In the genomic region with DNA sequence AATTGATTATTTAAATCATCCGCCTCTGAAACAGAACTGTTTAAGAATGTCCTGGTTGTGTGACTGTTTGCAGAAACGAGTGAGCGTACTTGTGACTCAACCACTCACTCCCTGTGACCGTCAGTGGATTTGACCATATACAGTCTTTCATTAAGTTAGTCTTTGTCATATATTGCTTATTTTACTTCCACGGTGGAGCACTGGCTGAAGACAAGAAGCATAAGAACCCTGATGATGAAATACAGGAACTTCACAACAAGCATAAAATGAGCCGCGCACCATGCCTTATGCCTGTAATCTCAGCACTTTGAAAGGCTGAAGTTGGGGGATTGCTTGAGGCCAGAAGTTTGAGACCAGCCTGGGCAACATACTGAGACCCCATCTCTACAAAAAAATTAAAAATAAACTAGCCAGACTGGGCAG, we compare ENCODE assay signal across 13 cellular contexts.
A peak's percentile ranks its signal among the peaks of the same experiment; 100 is the strongest.
DNase-seq lines count a peak whose midpoint lies in the region; ATAC-seq and TF ChIP-seq lines count a peak whose summit lies in the region.
"Had no signal": no experiment of that assay in that cellular context is flagged by ENCODE, and none has a peak within 500 bp of the region (broad histone marks: within the 10 kb centered on the region; RNA-seq: fewer than 3 reads in every experiment).

No MANE protein-coding gene starts in this region.

- H3K9me2 ChIP-seq in GM23338 (ENCODE audit: insufficient read depth) = 0 out of 2 replicates have a peak, but pooled peaks cover 6% of the 10 kb centered on the region

- H3K36me3 Mint-ChIP-seq in GM23338 (ENCODE audit: low read depth) = no peaks in the 10 kb centered on the region
- H3K36me3 Mint-ChIP-seq in T-helper 17 cell (ENCODE audit: low read depth) = no peaks in the 10 kb centered on the region

- H3K36me3 ChIP-seq in GM23338 (ENCODE audit: insufficient read depth) = no peaks in the 10 kb centered on the region

- no peaks in the 10 kb centered on the region for H3K4me1 ChIP-seq in GM23338 (ENCODE audit: insufficient read depth)

- no peaks in the 10 kb centered on the region for H3K9me3 Mint-ChIP-seq in GM23338
- H3K9me3 Mint-ChIP-seq: effector memory CD8-positive, alpha-beta T cell had no signal

- no peak overlapping the region for H3K4me2 ChIP-seq in GM23338

- H3K27ac ChIP-seq in GM23338 (ENCODE audit: low read depth) = no peak overlapping the region

- H3K9me3 ChIP-seq in T-helper 17 cell (ENCODE audit: control insufficient read depth, low read length, poor library complexity, severe bottlenecking) = no peaks in the 10 kb centered on the region

- peak; percentile 64 for DNase-seq in A172 (ENCODE audit: low spot score)
- no peak for DNase-seq in GM23338 (ENCODE audit: low spot score)
- DNase-seq in T-helper 17 cell = no peak
- DNase-seq in hepatic stellate cell (ENCODE audit: low spot score) = peak; percentile 79
- no peak for DNase-seq in sciatic nerve (ENCODE audit: low spot score)
- DNase-seq in SK-N-DZ (ENCODE audit: low spot score) = no peak
- DNase-seq: activated naive CD4-positive, alpha-beta T cell treated with Interleukin-2 at 50 U/mL for 16 hours; effector memory CD8-positive, alpha-beta T cell; islet precursor cell; KBM-7; NCI-H510A treated with DMSO at 0.1 percent for 48 hours had no signal

- no peak overlapping the region for H3K4me3 ChIP-seq in GM23338

- H4K20me1 ChIP-seq in GM23338 (replicated peaks; ENCODE audit: insufficient read depth) = no peaks in the 10 kb centered on the region

- H3F3A ChIP-seq in GM23338 (replicated peaks; ENCODE audit: low read depth) = no peaks in the 10 kb centered on the region

- H3K4me3 Mint-ChIP-seq in GM23338 (no peak overlapping the region), T-helper 17 cell (no peak overlapping the region)
- H3K4me3 Mint-ChIP-seq: effector memory CD8-positive, alpha-beta T cell had no signal

- intact Hi-C loops in sciatic nerve (cut with DNase I) = no loop called here

- H3K79me2 ChIP-seq in GM23338 (replicated peaks; ENCODE audit: insufficient read depth) = no peaks in the 10 kb centered on the region

- H3K27ac Mint-ChIP-seq in GM23338 (no peak overlapping the region; the same call in 1 of the 2 replicates), T-helper 17 cell (no peak overlapping the region)
- H3K27ac Mint-ChIP-seq: effector memory CD8-positive, alpha-beta T cell had no signal

- ATAC-seq in GM23338 (no peak), T-helper 17 cell (peak; percentile 25), sciatic nerve (no peak), GM21360 (IDR thresholded peaks at IDR 0.05; ENCODE audit: unreplicated experiment) (no peak), HG02678 (IDR thresholded peaks at IDR 0.05; ENCODE audit: unreplicated experiment) (no peak)
- ATAC-seq: effector memory CD8-positive, alpha-beta T cell had no signal

- H3K27me3 ChIP-seq in GM23338 (ENCODE audit: insufficient read depth) = no peaks in the 10 kb centered on the region

- H2AFZ ChIP-seq in GM23338 = 0 out of 2 replicates have a peak overlapping the region, but pooled peaks have one; percentile 47

- H3K27me3 Mint-ChIP-seq in GM23338 (ENCODE audit: insufficient read depth, low read depth, poor library complexity) (peaks cover 1% of the 10 kb centered on the region), T-helper 17 cell (no peaks in the 10 kb centered on the region)
- H3K27me3 Mint-ChIP-seq: effector memory CD8-positive, alpha-beta T cell had no signal

- H3K4me1 Mint-ChIP-seq in GM23338 (peaks cover 5% of the 10 kb centered on the region; the same call in 1 of the 3 replicates), T-helper 17 cell (peaks cover 3% of the 10 kb centered on the region)

- no peak for TF ChIP-seq CTCF in GM23338 (conservative IDR thresholded peaks at IDR 0.05; ENCODE audit: low read depth in 2 of 2)

TF ChIP-seq in GM23338, 12 proteins besides CTCF, POLR2A, EP300 and RAD21:
- TF ChIP-seq NANOG (IDR thresholded peaks at IDR 0.05; ENCODE audit: borderline replicate concordance) (no peak), CREB1 (CRISPR knock-in tag; IDR thresholded peaks at IDR 0.05; ENCODE audit: low read depth) (no peak), STAT1 (IDR thresholded peaks at IDR 0.05; ENCODE audit: unreplicated experiment) (no peak), EZH2 (IDR thresholded peaks at IDR 0.05; ENCODE audit: low read depth, unreplicated experiment) (no peak), JUNB (IDR thresholded peaks at IDR 0.05; ENCODE audit: unreplicated experiment) (no peak), ZNF331 (CRISPR knock-in tag; IDR thresholded peaks at IDR 0.05; ENCODE audit: low read depth) (no peak), ZNF114 (CRISPR knock-in tag; IDR thresholded peaks at IDR 0.05) (no peak), EZH2phosphoT487 (IDR thresholded peaks at IDR 0.05; ENCODE audit: unreplicated experiment) (no peak)
- TF ChIP-seq, protein P1, sequence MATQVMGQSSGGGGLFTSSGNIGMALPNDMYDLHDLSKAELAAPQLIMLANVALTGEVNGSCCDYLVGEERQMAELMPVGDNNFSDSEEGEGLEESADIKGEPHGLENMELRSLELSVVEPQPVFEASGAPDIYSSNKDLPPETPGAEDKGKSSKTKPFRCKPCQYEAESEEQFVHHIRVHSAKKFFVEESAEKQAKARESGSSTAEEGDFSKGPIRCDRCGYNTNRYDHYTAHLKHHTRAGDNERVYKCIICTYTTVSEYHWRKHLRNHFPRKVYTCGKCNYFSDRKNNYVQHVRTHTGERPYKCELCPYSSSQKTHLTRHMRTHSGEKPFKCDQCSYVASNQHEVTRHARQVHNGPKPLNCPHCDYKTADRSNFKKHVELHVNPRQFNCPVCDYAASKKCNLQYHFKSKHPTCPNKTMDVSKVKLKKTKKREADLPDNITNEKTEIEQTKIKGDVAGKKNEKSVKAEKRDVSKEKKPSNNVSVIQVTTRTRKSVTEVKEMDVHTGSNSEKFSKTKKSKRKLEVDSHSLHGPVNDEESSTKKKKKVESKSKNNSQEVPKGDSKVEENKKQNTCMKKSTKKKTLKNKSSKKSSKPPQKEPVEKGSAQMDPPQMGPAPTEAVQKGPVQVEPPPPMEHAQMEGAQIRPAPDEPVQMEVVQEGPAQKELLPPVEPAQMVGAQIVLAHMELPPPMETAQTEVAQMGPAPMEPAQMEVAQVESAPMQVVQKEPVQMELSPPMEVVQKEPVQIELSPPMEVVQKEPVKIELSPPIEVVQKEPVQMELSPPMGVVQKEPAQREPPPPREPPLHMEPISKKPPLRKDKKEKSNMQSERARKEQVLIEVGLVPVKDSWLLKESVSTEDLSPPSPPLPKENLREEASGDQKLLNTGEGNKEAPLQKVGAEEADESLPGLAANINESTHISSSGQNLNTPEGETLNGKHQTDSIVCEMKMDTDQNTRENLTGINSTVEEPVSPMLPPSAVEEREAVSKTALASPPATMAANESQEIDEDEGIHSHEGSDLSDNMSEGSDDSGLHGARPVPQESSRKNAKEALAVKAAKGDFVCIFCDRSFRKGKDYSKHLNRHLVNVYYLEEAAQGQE (IDR thresholded peaks at IDR 0.05; ENCODE audit: unreplicated experiment) = no peak
- TF ChIP-seq, protein P2, sequence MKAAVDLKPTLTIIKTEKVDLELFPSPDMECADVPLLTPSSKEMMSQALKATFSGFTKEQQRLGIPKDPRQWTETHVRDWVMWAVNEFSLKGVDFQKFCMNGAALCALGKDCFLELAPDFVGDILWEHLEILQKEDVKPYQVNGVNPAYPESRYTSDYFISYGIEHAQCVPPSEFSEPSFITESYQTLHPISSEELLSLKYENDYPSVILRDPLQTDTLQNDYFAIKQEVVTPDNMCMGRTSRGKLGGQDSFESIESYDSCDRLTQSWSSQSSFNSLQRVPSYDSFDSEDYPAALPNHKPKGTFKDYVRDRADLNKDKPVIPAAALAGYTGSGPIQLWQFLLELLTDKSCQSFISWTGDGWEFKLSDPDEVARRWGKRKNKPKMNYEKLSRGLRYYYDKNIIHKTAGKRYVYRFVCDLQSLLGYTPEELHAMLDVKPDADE (IDR thresholded peaks at IDR 0.05) = no peak
TF ChIP-seq in GM23338: peak in this region for 0.

Comparison
In these comparisons a context has a peak if more than half of its experiments do, and no peak if none do; other contexts are left out.
1. DNase-seq: peak in A172 (single experiment) and hepatic stellate cell (single experiment); none in GM23338 (single experiment), T-helper 17 cell (0 of 3), sciatic nerve (single experiment) and SK-N-DZ (single experiment).